20 cellular contexts compared by ENCODE assay signal in the genomic region with DNA sequence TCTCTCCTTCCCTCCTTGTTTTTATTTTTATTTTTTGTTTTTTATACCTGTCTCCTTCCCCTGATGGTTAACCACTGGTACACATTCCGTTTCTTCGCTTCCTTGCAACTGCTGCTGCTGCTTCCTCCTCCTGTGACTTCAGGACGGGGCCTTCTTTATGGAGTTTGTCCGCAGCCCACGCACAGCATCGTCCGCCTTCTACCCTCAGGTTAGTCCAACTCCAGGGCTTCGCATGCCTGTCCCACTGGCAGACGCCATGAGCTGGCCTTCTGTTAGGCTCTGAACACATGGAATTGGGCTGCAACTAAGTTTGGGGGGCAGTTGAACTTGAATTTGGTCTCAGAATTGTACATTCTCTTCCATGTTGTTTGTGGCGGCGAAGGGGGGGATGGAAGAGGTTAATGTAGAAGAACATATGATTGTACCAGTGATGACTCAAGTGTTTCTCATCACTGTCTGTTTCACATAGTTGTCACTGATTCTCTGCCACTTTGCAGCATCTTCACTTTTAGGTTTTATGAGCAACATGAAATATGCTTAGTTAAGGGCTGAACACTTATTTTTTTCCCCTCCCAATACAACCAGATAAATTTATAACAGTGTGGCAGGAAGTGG.
DNase-seq lines count a peak whose midpoint lies in the region; ATAC-seq and TF ChIP-seq lines count a peak whose summit lies in the region.
"Had no signal": no experiment of that assay in that cellular context is flagged by ENCODE, and none has a peak within 500 bp of the region (broad histone marks: within the 10 kb centered on the region; RNA-seq: fewer than 3 reads in every experiment).

No MANE protein-coding gene starts in this region.

- TF ChIP-seq CTCF in WTC11 (IDR thresholded peaks at IDR 0.05) = no peak
- TF ChIP-seq CTCF in endothelial cell (IDR thresholded peaks at IDR 0.05; ENCODE audit: unreplicated experiment) = no peak

- H3K27me3 Mint-ChIP-seq in activated naive CD4-positive, alpha-beta T cell treated with anti-CD3 and anti-CD28 coated beads for 36 hours (ENCODE audit: low read depth) = no peaks in the 10 kb centered on the region
- no peaks in the 10 kb centered on the region for H3K27me3 Mint-ChIP-seq in activated naive CD4-positive, alpha-beta T cell treated with anti-CD3 and anti-CD28 coated beads, Interleukin-2, amount 10 ng/mL, durations not matched to agents 7 days and 5 days
- H3K27me3 Mint-ChIP-seq in WTC11 (ENCODE audit: low read depth) (no peaks in the 10 kb centered on the region), endothelial cell (ENCODE audit: unreplicated experiment) (peaks cover 2% of the 10 kb centered on the region)
- H3K27me3 Mint-ChIP-seq: CD4-positive, alpha-beta T cell had no signal

- DNase-seq in activated naive CD4-positive, alpha-beta T cell treated with anti-CD3 and anti-CD28 coated beads for 36 hours = peak; percentile 34
- DNase-seq in activated naive CD4-positive, alpha-beta T cell treated with anti-CD3 and anti-CD28 coated beads, Interleukin-2, amount 10 ng/mL, durations not matched to agents 7 days and 5 days = no peak
- DNase-seq in WTC11 (ENCODE audit: low spot score) (no peak), endothelial cell (ENCODE audit: low spot score) (no peak), AML-193 (lab: John Stamatoyannopoulos, UW) (no peak), islet precursor cell (no peak), NCI-H2171 (lab: John Stamatoyannopoulos, UW) (no peak)
- peak in 2 of 3 donors; percentile 10 to 14 for DNase-seq in stimulated activated CD4-positive, alpha-beta T cell treated with anti-CD3 and anti-CD28 coated beads, TNF-alpha, amount 100 ng/mL, for 48 hours (ENCODE audit: low read depth in 3 of 3)
- DNase-seq: activated CD8-positive, alpha-beta memory T cell treated with anti-CD3 and anti-CD28 coated beads for 24 hours; activated gamma-delta T cell treated with Interleukin-2 at 50 U/mL for 16 hours; CD4-positive, alpha-beta T cell; dermis blood vessel endothelial cell; DMS53; erythroblast; NCI-H1417 treated with DMSO at 0.1 percent for 48 hours; T1000 had no signal

- POLR2A ChIA-PET in WTC11 (lab: Charles Lee) = no interaction called here

- intact Hi-C loops in activated naive CD4-positive, alpha-beta T cell treated with anti-CD3 and anti-CD28 coated beads for 36 hours (cut with micrococcal nuclease) = no loop called here

- no peaks in the 10 kb centered on the region for H3K9me3 Mint-ChIP-seq in activated naive CD4-positive, alpha-beta T cell treated with anti-CD3 and anti-CD28 coated beads for 36 hours
- H3K9me3 Mint-ChIP-seq in activated naive CD4-positive, alpha-beta T cell treated with anti-CD3 and anti-CD28 coated beads, Interleukin-2, amount 10 ng/mL, durations not matched to agents 7 days and 5 days = no peaks in the 10 kb centered on the region
- H3K9me3 Mint-ChIP-seq in WTC11 (no peaks in the 10 kb centered on the region), endothelial cell (ENCODE audit: unreplicated experiment) (no peaks in the 10 kb centered on the region)
- H3K9me3 Mint-ChIP-seq: CD4-positive, alpha-beta T cell; GM23338; mesothelial cell of epicardium; neural progenitor cell had no signal

- H3K4me3 Mint-ChIP-seq in activated naive CD4-positive, alpha-beta T cell treated with anti-CD3 and anti-CD28 coated beads for 36 hours = no peak overlapping the region
- no peak overlapping the region for H3K4me3 Mint-ChIP-seq in activated naive CD4-positive, alpha-beta T cell treated with anti-CD3 and anti-CD28 coated beads, Interleukin-2, amount 10 ng/mL, durations not matched to agents 7 days and 5 days
- H3K4me3 Mint-ChIP-seq in WTC11 (no peak overlapping the region), endothelial cell (ENCODE audit: unreplicated experiment) (peak overlapping the region; percentile 54)
- H3K4me3 Mint-ChIP-seq: CD4-positive, alpha-beta T cell; GM23338; mesothelial cell of epicardium; neural progenitor cell had no signal

- peaks cover 2% of the 10 kb centered on the region for H3K36me3 Mint-ChIP-seq in activated naive CD4-positive, alpha-beta T cell treated with anti-CD3 and anti-CD28 coated beads for 36 hours (ENCODE audit: low read depth)
- peaks cover 13% of the 10 kb centered on the region for H3K36me3 Mint-ChIP-seq in activated naive CD4-positive, alpha-beta T cell treated with anti-CD3 and anti-CD28 coated beads, Interleukin-2, amount 10 ng/mL, durations not matched to agents 7 days and 5 days
- H3K36me3 Mint-ChIP-seq in WTC11 (peaks cover 4% of the 10 kb centered on the region; the same call in 1 of the 2 replicates), endothelial cell (ENCODE audit: low read depth, unreplicated experiment) (peaks cover 7% of the 10 kb centered on the region)
- H3K36me3 Mint-ChIP-seq: neural progenitor cell had no signal

- no peak overlapping the region for H3K27ac Mint-ChIP-seq in activated naive CD4-positive, alpha-beta T cell treated with anti-CD3 and anti-CD28 coated beads for 36 hours
- H3K27ac Mint-ChIP-seq in activated naive CD4-positive, alpha-beta T cell treated with anti-CD3 and anti-CD28 coated beads, Interleukin-2, amount 10 ng/mL, durations not matched to agents 7 days and 5 days = no peak overlapping the region
- H3K27ac Mint-ChIP-seq in WTC11 (peak overlapping the region; percentile 50), endothelial cell (ENCODE audit: unreplicated experiment) (no peak overlapping the region)
- H3K27ac Mint-ChIP-seq: CD4-positive, alpha-beta T cell; GM23338; mesothelial cell of epicardium; neural progenitor cell had no signal

- peaks cover 7% of the 10 kb centered on the region for H3K4me1 Mint-ChIP-seq in activated naive CD4-positive, alpha-beta T cell treated with anti-CD3 and anti-CD28 coated beads for 36 hours (ENCODE audit: low read depth)
- no peaks in the 10 kb centered on the region for H3K4me1 Mint-ChIP-seq in activated naive CD4-positive, alpha-beta T cell treated with anti-CD3 and anti-CD28 coated beads, Interleukin-2, amount 10 ng/mL, durations not matched to agents 7 days and 5 days
- peaks cover 12% of the 10 kb centered on the region for H3K4me1 Mint-ChIP-seq in WTC11
- H3K4me1 Mint-ChIP-seq in endothelial cell (ENCODE audit: unreplicated experiment) = peaks cover 3% of the 10 kb centered on the region

- CTCF ChIA-PET in activated naive CD4-positive, alpha-beta T cell treated with anti-CD3 and anti-CD28 coated beads for 36 hours (lab: Charles Lee) = interaction anchor here (0.6 to 0.7 kb wide), 3 partner anchors 41 to 362 kb away, joined by 3 to 5 read pairs (median 4); no protein-coding TSS in a partner anchor
- CTCF ChIA-PET in activated naive CD4-positive, alpha-beta T cell treated with anti-CD3 and anti-CD28 coated beads, Interleukin-2, amount 10 ng/mL, durations not matched to agents 7 days and 5 days (lab: Charles Lee) = no interaction called here
- CTCF ChIA-PET in WTC11 (lab: Charles Lee) = interaction anchor here (0.9 kb wide), 1 partner anchor 109 kb away, joined by 3 read pairs; no protein-coding TSS in a partner anchor

- no peak for ATAC-seq in WTC11
- ATAC-seq: GM23338, Panc1 had no signal

TF ChIP-seq in WTC11, 78 proteins besides CTCF, POLR2A, EP300 and RAD21 (continues in another document):
- TF ChIP-seq ZNF219 (CRISPR knock-in tag; IDR thresholded peaks at IDR 0.05; ENCODE audit: borderline replicate concordance) (no peak), SMAD4 (CRISPR knock-in tag; IDR thresholded peaks at IDR 0.05) (no peak), JUN (CRISPR knock-in tag; IDR thresholded peaks at IDR 0.05) (no peak), GABPB1 (CRISPR knock-in tag; IDR thresholded peaks at IDR 0.05) (no peak), GRHL2 (CRISPR knock-in tag; IDR thresholded peaks at IDR 0.05; ENCODE audit: insufficient replicate concordance, severe bottlenecking) (no peak)
- TF ChIP-seq, protein P1, sequence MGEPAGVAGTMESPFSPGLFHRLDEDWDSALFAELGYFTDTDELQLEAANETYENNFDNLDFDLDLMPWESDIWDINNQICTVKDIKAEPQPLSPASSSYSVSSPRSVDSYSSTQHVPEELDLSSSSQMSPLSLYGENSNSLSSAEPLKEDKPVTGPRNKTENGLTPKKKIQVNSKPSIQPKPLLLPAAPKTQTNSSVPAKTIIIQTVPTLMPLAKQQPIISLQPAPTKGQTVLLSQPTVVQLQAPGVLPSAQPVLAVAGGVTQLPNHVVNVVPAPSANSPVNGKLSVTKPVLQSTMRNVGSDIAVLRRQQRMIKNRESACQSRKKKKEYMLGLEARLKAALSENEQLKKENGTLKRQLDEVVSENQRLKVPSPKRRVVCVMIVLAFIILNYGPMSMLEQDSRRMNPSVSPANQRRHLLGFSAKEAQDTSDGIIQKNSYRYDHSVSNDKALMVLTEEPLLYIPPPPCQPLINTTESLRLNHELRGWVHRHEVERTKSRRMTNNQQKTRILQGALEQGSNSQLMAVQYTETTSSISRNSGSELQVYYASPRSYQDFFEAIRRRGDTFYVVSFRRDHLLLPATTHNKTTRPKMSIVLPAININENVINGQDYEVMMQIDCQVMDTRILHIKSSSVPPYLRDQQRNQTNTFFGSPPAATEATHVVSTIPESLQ (CRISPR knock-in tag; IDR thresholded peaks at IDR 0.05) = no peak

Comparison
In these comparisons a context has a peak if more than half of its experiments do, and no peak if none do; other contexts are left out.
1. DNase-seq: peak in activated naive CD4-positive, alpha-beta T cell treated with anti-CD3 and anti-CD28 coated beads for 36 hours (single experiment) and stimulated activated CD4-positive, alpha-beta T cell treated with anti-CD3 and anti-CD28 coated beads, TNF-alpha, amount 100 ng/mL, for 48 hours (2 of 3); none in activated naive CD4-positive, alpha-beta T cell treated with anti-CD3 and anti-CD28 coated beads, Interleukin-2, amount 10 ng/mL, durations not matched to agents 7 days and 5 days (single experiment), WTC11 (single experiment), endothelial cell (single experiment), AML-193 (0 of 2), islet precursor cell (single experiment) and NCI-H2171 (single experiment).